Comparison of ENCODE assay signal across 14 cellular contexts in the genomic region with DNA sequence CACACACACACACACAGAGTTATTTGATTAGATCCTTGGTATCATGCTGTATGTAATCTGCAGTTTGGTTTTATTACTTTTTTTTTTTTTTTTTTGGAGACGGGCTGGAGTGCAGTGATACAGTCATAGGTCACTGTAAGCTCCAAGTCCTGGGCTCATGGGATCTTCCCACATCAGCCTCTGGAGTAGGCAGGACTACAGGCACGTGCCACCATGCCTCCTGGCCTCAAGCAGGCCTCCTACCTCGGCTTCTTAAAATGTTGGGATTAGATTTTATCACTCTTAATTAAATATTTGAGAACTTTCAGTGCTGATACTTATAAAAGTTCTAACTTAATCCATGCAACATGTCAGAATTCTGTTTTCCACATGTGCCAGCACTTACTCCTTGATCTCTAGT.
"Had no signal": no experiment of that assay in that cellular context is flagged by ENCODE, and none has a peak within 500 bp of the region (broad histone marks: within the 10 kb centered on the region; RNA-seq: fewer than 3 reads in every experiment).

No MANE protein-coding gene starts in this region.

- DNase-seq: activated CD4-positive, alpha-beta T cell treated with anti-CD3 and anti-CD28 coated beads for 1 hour; activated CD4-positive, alpha-beta T cell treated with anti-CD3 and anti-CD28 coated beads, Interleukin-2, amount 50 U/mL, for 48 hours; activated naive CD4-positive, alpha-beta T cell; activated naive CD8-positive, alpha-beta T cell treated with anti-CD3 and anti-CD28 coated beads for 36 hours; activated T-cell treated with anti-CD3 and anti-CD28 coated beads for 4 hours; amygdala; effector CD8-positive, alpha-beta T cell; foreskin fibroblast; retina; stimulated activated naive B cell treated with anti-CD40 and anti-IgM and Interleukin-4, amounts not matched to agents 10 μg/mL and 1 μg/mL and 100 μg/mL, for 72 hours; upper lobe of right lung had no signal

- H3K4me1 ChIP-seq: esophagus muscularis mucosa, parathyroid adenoma, upper lobe of right lung had no signal

- H3K79me2 ChIP-seq: parathyroid adenoma had no signal

- H2AFZ ChIP-seq: parathyroid adenoma had no signal

- H3K27me3 ChIP-seq: cardiac muscle cell, esophagus muscularis mucosa, upper lobe of right lung had no signal

- H3K9me3 ChIP-seq: esophagus muscularis mucosa, upper lobe of right lung had no signal

- H3K9ac ChIP-seq: parathyroid adenoma had no signal

- H3K27ac ChIP-seq: cardiac muscle cell, esophagus muscularis mucosa, parathyroid adenoma, upper lobe of right lung had no signal

- H3K4me3 ChIP-seq: cardiac muscle cell, esophagus muscularis mucosa, upper lobe of right lung had no signal
